16 cellular contexts compared by ENCODE assay signal in the genomic region with DNA sequence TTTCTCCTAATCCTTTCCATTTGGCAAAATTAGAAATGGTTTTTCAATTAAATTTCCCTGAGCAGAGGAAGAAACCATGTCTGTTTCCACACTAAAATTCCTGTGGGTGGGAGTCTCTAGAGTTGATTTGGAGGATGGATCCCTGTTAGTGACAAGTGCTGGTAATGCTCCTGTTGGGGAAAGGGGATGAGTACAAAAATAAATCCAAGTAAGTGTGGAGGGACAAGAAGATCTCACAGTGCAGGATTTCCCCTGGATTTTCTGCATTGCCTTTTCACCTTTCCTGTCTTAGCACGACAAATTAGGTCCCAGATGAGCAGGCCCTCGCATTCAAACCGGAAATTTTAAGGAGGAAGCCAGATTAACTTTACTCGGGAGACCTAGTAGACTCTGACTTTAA.
DNase-seq lines count a peak whose midpoint lies in the region; ATAC-seq and TF ChIP-seq lines count a peak whose summit lies in the region.
"Had no signal": no experiment of that assay in that cellular context is flagged by ENCODE, and none has a peak within 500 bp of the region (broad histone marks: within the 10 kb centered on the region; RNA-seq: fewer than 3 reads in every experiment).

No MANE protein-coding gene starts in this region.

- no peak for TF ChIP-seq CTCF in GM12864 (IDR thresholded peaks at IDR 0.05; ENCODE audit: low read depth, low read length, missing control alignments)
- no peak for TF ChIP-seq CTCF in nephron (IDR thresholded peaks at IDR 0.05; ENCODE audit: unreplicated experiment in 3 of 3)
- no peak for TF ChIP-seq CTCF in BE2C (IDR thresholded peaks at IDR 0.05; ENCODE audit: low read depth, low read length)

- no peaks in the 10 kb centered on the region for H3K4me1 Mint-ChIP-seq in CD4-positive, CD25-positive, alpha-beta regulatory T cell
- H3K4me1 Mint-ChIP-seq in activated T-helper 1 cell treated with anti-CD3 and anti-CD28 coated beads, Interleukin-12 subunit alpha, Interleukin-12 subunit beta, Interleukin-2, Interleukin-4 antibody, amounts not matched to agents 30 ng/mL and 10 ng/mL and 1 ng/mL, durations not matched to agents 14 hours and 24 hours and 36 hours (ENCODE audit: low read depth), result no peaks in the 10 kb centered on the region
- peaks cover 91% of the 10 kb centered on the region for H3K4me1 Mint-ChIP-seq in nephron

- intact Hi-C loops in activated T-helper 1 cell treated with anti-CD3 and anti-CD28 coated beads, Interleukin-12 subunit alpha, Interleukin-12 subunit beta, Interleukin-2, Interleukin-4 antibody, amounts not matched to agents 30 ng/mL and 10 ng/mL and 1 ng/mL, durations not matched to agents 14 hours and 24 hours and 36 hours (cut with micrococcal nuclease), result no loop called here

- peak overlapping the region; percentile 14 for H3K27ac ChIP-seq in CD4-positive, CD25-positive, alpha-beta regulatory T cell (ENCODE audit: insufficient read depth, low read length, poor library complexity, severe bottlenecking)

- no peaks in the 10 kb centered on the region for H3K4me1 ChIP-seq in CD4-positive, CD25-positive, alpha-beta regulatory T cell (ENCODE audit: control insufficient read depth, insufficient read depth, low read length, poor library complexity, severe bottlenecking)
- H3K4me1 ChIP-seq in BE2C, result peaks cover 57% of the 10 kb centered on the region

- H3K36me3 ChIP-seq in CD4-positive, CD25-positive, alpha-beta regulatory T cell (ENCODE audit: control insufficient read depth, insufficient read depth, low read length), result no peaks in the 10 kb centered on the region
- H3K36me3 ChIP-seq in BE2C, result no peaks in the 10 kb centered on the region

- H3K9me3 Mint-ChIP-seq in CD4-positive, CD25-positive, alpha-beta regulatory T cell, result peaks cover 0 to 3% (median 0%) of the 10 kb centered on the region in 7 donors
- no peaks in the 10 kb centered on the region for H3K9me3 Mint-ChIP-seq in activated T-helper 1 cell treated with anti-CD3 and anti-CD28 coated beads, Interleukin-12 subunit alpha, Interleukin-12 subunit beta, Interleukin-2, Interleukin-4 antibody, amounts not matched to agents 30 ng/mL and 10 ng/mL and 1 ng/mL, durations not matched to agents 14 hours and 24 hours and 36 hours
- H3K9me3 Mint-ChIP-seq in nephron, result no peaks in the 10 kb centered on the region

- peak overlapping the region; percentile 68 for H3K4me3 ChIP-seq in CD4-positive, CD25-positive, alpha-beta regulatory T cell (ENCODE audit: low read depth, low read length)
- peak overlapping the region; percentile 41 for H3K4me3 ChIP-seq in GM12864 (ENCODE audit: low read depth, low read length)
- H3K4me3 ChIP-seq in BE2C (ENCODE audit: low read depth, low read length), result no peak overlapping the region

- H3K36me3 Mint-ChIP-seq in CD4-positive, CD25-positive, alpha-beta regulatory T cell, result peaks cover under 1% of the 10 kb centered on the region
- H3K36me3 Mint-ChIP-seq in activated T-helper 1 cell treated with anti-CD3 and anti-CD28 coated beads, Interleukin-12 subunit alpha, Interleukin-12 subunit beta, Interleukin-2, Interleukin-4 antibody, amounts not matched to agents 30 ng/mL and 10 ng/mL and 1 ng/mL, durations not matched to agents 14 hours and 24 hours and 36 hours (ENCODE audit: low read depth), result peaks cover 7% of the 10 kb centered on the region
- no peaks in the 10 kb centered on the region for H3K36me3 Mint-ChIP-seq in nephron (ENCODE audit: low read depth)

- DNase-seq in CD4-positive, CD25-positive, alpha-beta regulatory T cell, result no peak
- DNase-seq in GM12864 (ENCODE audit: low read depth) (no peak), NCI-H524 (lab: John Stamatoyannopoulos, UW) (no peak), BE2C (no peak), NCI-H82 treated with DMSO at 0.1 percent for 48 hours (lab: John Stamatoyannopoulos, UW; ENCODE audit: unreplicated experiment) (no peak)
- DNase-seq in activated T-helper 1 cell treated with anti-CD3 and anti-CD28 coated beads, Interleukin-12 subunit alpha, Interleukin-12 subunit beta, Interleukin-2, Interleukin-4 antibody, amounts not matched to agents 30 ng/mL and 10 ng/mL and 1 ng/mL, durations not matched to agents 14 hours and 24 hours and 36 hours (ENCODE audit: low spot score), result no peak
- DNase-seq: activated CD4-positive, CD25-positive, alpha-beta regulatory T cell; activated effector memory CD4-positive, alpha-beta T cell treated with anti-CD3 and anti-CD28 coated beads, Interleukin-2, amount 50 U/mL, for 16 hours; Caco-2; central memory CD4-positive, alpha-beta T cell; glutamatergic neuron; NCI-H2171; stimulated activated CD4-positive, alpha-beta T cell treated with anti-CD3 and anti-CD28 coated beads, Interleukin-4, amount 100 ng/mL, for 24 hours; stimulated activated naive CD4-positive, alpha-beta T cell had no signal

- ATAC-seq in CD4-positive, CD25-positive, alpha-beta regulatory T cell (ENCODE audit: low read depth in 2 of 2), result no peak
- ATAC-seq: SK-N-SH treated with all-trans-retinoic acid at 6 μM for 48 hours had no signal

- no peaks in the 10 kb centered on the region for H3K27me3 Mint-ChIP-seq in CD4-positive, CD25-positive, alpha-beta regulatory T cell
- H3K27me3 Mint-ChIP-seq in activated T-helper 1 cell treated with anti-CD3 and anti-CD28 coated beads, Interleukin-12 subunit alpha, Interleukin-12 subunit beta, Interleukin-2, Interleukin-4 antibody, amounts not matched to agents 30 ng/mL and 10 ng/mL and 1 ng/mL, durations not matched to agents 14 hours and 24 hours and 36 hours (ENCODE audit: insufficient read depth), result no peaks in the 10 kb centered on the region
- H3K27me3 Mint-ChIP-seq in nephron (ENCODE audit: low read depth), result peaks cover 8% of the 10 kb centered on the region

- peak overlapping the region; percentile 60 to 87 (median 83) for H3K4me3 Mint-ChIP-seq in CD4-positive, CD25-positive, alpha-beta regulatory T cell
- peak overlapping the region; percentile 91 for H3K4me3 Mint-ChIP-seq in activated T-helper 1 cell treated with anti-CD3 and anti-CD28 coated beads, Interleukin-12 subunit alpha, Interleukin-12 subunit beta, Interleukin-2, Interleukin-4 antibody, amounts not matched to agents 30 ng/mL and 10 ng/mL and 1 ng/mL, durations not matched to agents 14 hours and 24 hours and 36 hours
- H3K4me3 Mint-ChIP-seq in nephron, result peak overlapping the region in 1 of 3 experiments; percentile 13

- peak overlapping the region in 2 of 3 donors; percentile 41 to 66 for H3K27ac Mint-ChIP-seq in CD4-positive, CD25-positive, alpha-beta regulatory T cell
- H3K27ac Mint-ChIP-seq in activated T-helper 1 cell treated with anti-CD3 and anti-CD28 coated beads, Interleukin-12 subunit alpha, Interleukin-12 subunit beta, Interleukin-2, Interleukin-4 antibody, amounts not matched to agents 30 ng/mL and 10 ng/mL and 1 ng/mL, durations not matched to agents 14 hours and 24 hours and 36 hours, result peak overlapping the region; percentile 86
- peak overlapping the region; percentile 77 to 91 (median 83) for H3K27ac Mint-ChIP-seq in nephron

- H3K9me3 ChIP-seq in CD4-positive, CD25-positive, alpha-beta regulatory T cell (ENCODE audit: control insufficient read depth in 2 of 2, low read length in 2 of 2), result no peaks in the 10 kb centered on the region
- H3K9me3 ChIP-seq in BE2C, result no peaks in the 10 kb centered on the region
- H3K9me3 ChIP-seq: Caco-2 had no signal

- no peaks in the 10 kb centered on the region for H3K27me3 ChIP-seq in CD4-positive, CD25-positive, alpha-beta regulatory T cell (ENCODE audit: control insufficient read depth, insufficient read depth, low read length)
- H3K27me3 ChIP-seq in BE2C, result no peaks in the 10 kb centered on the region
